In the genomic region with DNA sequence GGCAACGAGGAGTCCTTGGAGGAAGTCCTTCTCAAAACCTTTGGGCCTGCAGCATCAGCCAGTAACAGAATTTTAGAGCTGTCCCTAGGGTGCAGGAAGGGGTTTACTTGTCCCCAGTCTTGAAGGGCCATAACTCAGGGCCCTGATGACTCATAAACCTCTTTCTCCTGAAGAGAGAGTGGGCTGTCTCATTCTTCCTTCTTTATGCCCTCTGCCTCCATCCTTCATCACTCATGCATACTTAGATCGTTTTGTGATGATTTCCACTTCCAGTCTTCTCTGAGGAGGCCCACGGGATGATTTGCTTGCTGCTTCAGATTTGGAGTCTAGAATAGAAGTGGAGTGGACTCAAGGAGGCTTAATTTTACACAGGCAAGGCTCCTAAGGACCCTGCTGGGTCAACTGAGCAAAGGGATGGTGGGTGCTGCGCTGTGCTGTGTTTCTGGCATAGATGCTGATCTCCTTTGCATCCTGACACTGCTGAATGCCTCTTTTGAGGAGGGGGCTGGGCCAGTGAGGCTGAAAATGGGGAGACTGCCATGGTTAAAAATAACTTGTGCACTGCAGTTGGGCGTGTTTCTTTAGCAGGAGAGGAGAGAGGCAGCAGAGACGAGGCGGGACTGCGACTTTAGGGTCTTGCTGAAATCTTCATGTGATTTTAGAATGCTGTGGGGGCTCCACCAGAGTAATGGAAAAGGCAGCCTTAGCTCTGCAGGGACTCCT, we compare ENCODE assay signal across 1 cellular context.
TF ChIP-seq lines count a peak whose summit lies in the region.

No MANE protein-coding gene starts in this region.

TF ChIP-seq in K562, 482 proteins besides CTCF, POLR2A, EP300 and RAD21 (continued from another document):
- TF ChIP-seq, protein P1, sequence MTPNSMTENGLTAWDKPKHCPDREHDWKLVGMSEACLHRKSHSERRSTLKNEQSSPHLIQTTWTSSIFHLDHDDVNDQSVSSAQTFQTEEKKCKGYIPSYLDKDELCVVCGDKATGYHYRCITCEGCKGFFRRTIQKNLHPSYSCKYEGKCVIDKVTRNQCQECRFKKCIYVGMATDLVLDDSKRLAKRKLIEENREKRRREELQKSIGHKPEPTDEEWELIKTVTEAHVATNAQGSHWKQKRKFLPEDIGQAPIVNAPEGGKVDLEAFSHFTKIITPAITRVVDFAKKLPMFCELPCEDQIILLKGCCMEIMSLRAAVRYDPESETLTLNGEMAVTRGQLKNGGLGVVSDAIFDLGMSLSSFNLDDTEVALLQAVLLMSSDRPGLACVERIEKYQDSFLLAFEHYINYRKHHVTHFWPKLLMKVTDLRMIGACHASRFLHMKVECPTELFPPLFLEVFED (CRISPR knock-in tag; conservative IDR thresholded peaks at IDR 0.05) = no peak
- TF ChIP-seq, protein P2, sequence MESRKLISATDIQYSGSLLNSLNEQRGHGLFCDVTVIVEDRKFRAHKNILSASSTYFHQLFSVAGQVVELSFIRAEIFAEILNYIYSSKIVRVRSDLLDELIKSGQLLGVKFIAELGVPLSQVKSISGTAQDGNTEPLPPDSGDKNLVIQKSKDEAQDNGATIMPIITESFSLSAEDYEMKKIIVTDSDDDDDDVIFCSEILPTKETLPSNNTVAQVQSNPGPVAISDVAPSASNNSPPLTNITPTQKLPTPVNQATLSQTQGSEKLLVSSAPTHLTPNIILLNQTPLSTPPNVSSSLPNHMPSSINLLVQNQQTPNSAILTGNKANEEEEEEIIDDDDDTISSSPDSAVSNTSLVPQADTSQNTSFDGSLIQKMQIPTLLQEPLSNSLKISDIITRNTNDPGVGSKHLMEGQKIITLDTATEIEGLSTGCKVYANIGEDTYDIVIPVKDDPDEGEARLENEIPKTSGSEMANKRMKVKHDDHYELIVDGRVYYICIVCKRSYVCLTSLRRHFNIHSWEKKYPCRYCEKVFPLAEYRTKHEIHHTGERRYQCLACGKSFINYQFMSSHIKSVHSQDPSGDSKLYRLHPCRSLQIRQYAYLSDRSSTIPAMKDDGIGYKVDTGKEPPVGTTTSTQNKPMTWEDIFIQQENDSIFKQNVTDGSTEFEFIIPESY (CRISPR knock-in tag; IDR thresholded peaks at IDR 0.05) = no peak
- TF ChIP-seq HMG20A (CRISPR knock-in tag; conservative IDR thresholded peaks at IDR 0.05) = no peak
